15 cellular contexts compared by ENCODE assay signal in the genomic region with DNA sequence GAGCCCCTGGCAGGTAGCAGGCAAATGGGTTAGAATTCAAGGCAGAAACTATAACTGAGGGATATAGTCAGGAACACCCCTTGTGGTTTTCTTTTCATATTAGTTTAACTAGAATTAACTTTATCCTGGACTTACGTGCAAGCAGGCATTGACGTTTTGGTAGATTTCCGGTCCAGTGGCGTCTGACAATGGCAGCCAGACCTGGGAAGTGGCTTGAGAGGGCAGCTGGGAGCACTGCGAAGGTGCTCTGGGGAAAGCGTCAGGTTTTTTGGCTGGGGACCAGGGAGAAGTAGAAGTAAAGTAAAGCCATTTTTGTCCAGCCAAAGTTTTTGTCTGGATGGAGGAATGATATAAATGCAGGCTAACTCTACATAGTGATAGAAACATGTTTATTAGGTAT. TPM values are rescaled to one million over a fixed set of nuclear protein-coding genes. Genes with fewer than 3 reads are reported as not detected.
A peak's percentile ranks its signal among the peaks of the same experiment; 100 is the strongest.
DNase-seq lines count a peak whose midpoint lies in the region; ATAC-seq lines count a peak whose summit lies in the region.
"Had no signal": no experiment of that assay in that cellular context is flagged by ENCODE, and none has a peak within 500 bp of the region (broad histone marks: within the 10 kb centered on the region; RNA-seq: fewer than 3 reads in every experiment).

No MANE protein-coding gene starts in this region.

- no peak overlapping the region for H3K4me3 Mint-ChIP-seq in activated CD4-positive, alpha-beta T cell treated with anti-CD3 and anti-CD28 coated beads for 36 hours
- H3K4me3 Mint-ChIP-seq: activated CD4-positive, alpha-beta memory T cell treated with anti-CD3 and anti-CD28 coated beads for 36 hours; activated T-cell treated with anti-CD3 and anti-CD28 coated beads, Interleukin-2, amount 50 U/mL, for 4 hours; stimulated activated effector memory CD8-positive, alpha-beta T cell treated with anti-CD3 and anti-CD28 coated beads, Interleukin-12 subunit alpha, Interleukin-12 subunit beta, amount 100 ng/mL, for 72 hours had no signal

- CTCF ChIA-PET in activated CD4-positive, alpha-beta T cell treated with anti-CD3 and anti-CD28 coated beads for 36 hours (lab: Charles Lee) = interaction anchor here (0.6 to 8.3 kb wide), 5 partner anchors 11 to 415 kb away, joined by 3 to 96 read pairs (median 4); no protein-coding TSS in a partner anchor

- no peaks in the 10 kb centered on the region for H3K9me3 Mint-ChIP-seq in activated CD4-positive, alpha-beta T cell treated with anti-CD3 and anti-CD28 coated beads for 36 hours (ENCODE audit: low read depth)
- H3K9me3 Mint-ChIP-seq: activated CD4-positive, alpha-beta memory T cell treated with anti-CD3 and anti-CD28 coated beads for 36 hours; activated naive CD4-positive, alpha-beta T cell treated with anti-CD3 and anti-CD28 coated beads, Interleukin-2, amount 50 U/mL, for 72 hours; activated T-cell treated with anti-CD3 and anti-CD28 coated beads, Interleukin-2, amount 50 U/mL, for 4 hours; stimulated activated effector memory CD8-positive, alpha-beta T cell treated with anti-CD3 and anti-CD28 coated beads, Interleukin-12 subunit alpha, Interleukin-12 subunit beta, amount 100 ng/mL, for 72 hours had no signal

- no peaks in the 10 kb centered on the region for H3K36me3 Mint-ChIP-seq in activated CD4-positive, alpha-beta T cell treated with anti-CD3 and anti-CD28 coated beads for 36 hours (ENCODE audit: low read depth)
- H3K36me3 Mint-ChIP-seq: activated CD4-positive, alpha-beta memory T cell treated with anti-CD3 and anti-CD28 coated beads for 36 hours; activated naive CD4-positive, alpha-beta T cell treated with anti-CD3 and anti-CD28 coated beads, Interleukin-2, amount 50 U/mL, for 72 hours; stimulated activated effector memory CD8-positive, alpha-beta T cell treated with anti-CD3 and anti-CD28 coated beads, Interleukin-12 subunit alpha, Interleukin-12 subunit beta, amount 100 ng/mL, for 72 hours had no signal

- no peaks in the 10 kb centered on the region for H3K4me1 Mint-ChIP-seq in activated CD4-positive, alpha-beta T cell treated with anti-CD3 and anti-CD28 coated beads for 36 hours

- H3K27me3 Mint-ChIP-seq in activated CD4-positive, alpha-beta T cell treated with anti-CD3 and anti-CD28 coated beads for 36 hours = peaks cover 24% of the 10 kb centered on the region

- ATAC-seq in activated CD4-positive, alpha-beta T cell treated with anti-CD3 and anti-CD28 coated beads for 36 hours = no peak

- no peak overlapping the region for H3K27ac Mint-ChIP-seq in activated CD4-positive, alpha-beta T cell treated with anti-CD3 and anti-CD28 coated beads for 36 hours
- H3K27ac Mint-ChIP-seq: activated CD4-positive, alpha-beta memory T cell treated with anti-CD3 and anti-CD28 coated beads for 36 hours; activated naive CD4-positive, alpha-beta T cell treated with anti-CD3 and anti-CD28 coated beads, Interleukin-2, amount 50 U/mL, for 72 hours; stimulated activated effector memory CD8-positive, alpha-beta T cell treated with anti-CD3 and anti-CD28 coated beads, Interleukin-12 subunit alpha, Interleukin-12 subunit beta, amount 100 ng/mL, for 72 hours had no signal

- DNase-seq in NCI-H146 (lab: John Stamatoyannopoulos, UW) (peak; percentile 9), NCI-H146 treated with DMSO at 0.1 percent for 48 hours (lab: John Stamatoyannopoulos, UW; ENCODE audit: unreplicated experiment) (no peak), NCI-H2029 (lab: John Stamatoyannopoulos, UW) (peak; percentile 38), SHP77 (lab: John Stamatoyannopoulos, UW) (peak; percentile 49 to 77), renal cortical epithelial cell (ENCODE audit: low read depth) (peak; percentile 56), NCI-H524 treated with DMSO at 0.1 percent for 48 hours (lab: John Stamatoyannopoulos, UW) (no peak), RKO (ENCODE audit: low spot score) (no peak)
- no peak for DNase-seq in activated CD4-positive, alpha-beta T cell treated with anti-CD3 and anti-CD28 coated beads for 36 hours

- POLR2A ChIA-PET in activated CD4-positive, alpha-beta T cell treated with anti-CD3 and anti-CD28 coated beads for 36 hours (lab: Charles Lee) = no interaction called here

- intact Hi-C loops in activated CD4-positive, alpha-beta T cell treated with anti-CD3 and anti-CD28 coated beads for 36 hours (cut with DNase I, micrococcal nuclease) = no loop called here

RNA-seq across cellular contexts. Expression of a gene that starts 8.4 kb away (rescaled TPM):
- total RNA-seq in renal cortical epithelial cell = 1.2 and 11.8 TPM in 2 replicates
- 10 to 100 TPM in 1 of 2 experiments, 1 to 10 TPM in 1; 8.5 to 10.7 TPM for total RNA-seq in activated CD4-positive, alpha-beta T cell treated with anti-CD3 and anti-CD28 coated beads for 36 hours

RNA-seq across cellular contexts. Expression of a gene that starts 15.6 kb away (rescaled TPM):
- total RNA-seq in renal cortical epithelial cell = not detected in 2 replicates
- not detected for total RNA-seq in activated CD4-positive, alpha-beta T cell treated with anti-CD3 and anti-CD28 coated beads for 36 hours
- total RNA-seq: activated CD4-positive, alpha-beta memory T cell treated with anti-CD3 and anti-CD28 coated beads for 36 hours; activated naive CD4-positive, alpha-beta T cell treated with anti-CD3 and anti-CD28 coated beads, Interleukin-2, amount 50 U/mL, for 72 hours; activated T-cell treated with anti-CD3 and anti-CD28 coated beads, Interleukin-2, amount 50 U/mL, for 4 hours; endothelial cell of umbilical vein; GM23248; HT1080 had no signal

Comparison
In these comparisons a context has a peak if more than half of its experiments do, and no peak if none do; other contexts are left out.
1. DNase-seq: peak in NCI-H146 (single experiment), NCI-H2029 (single experiment), SHP77 (2 of 2) and renal cortical epithelial cell (single experiment); none in NCI-H146 treated with DMSO at 0.1 percent for 48 hours (single experiment), activated CD4-positive, alpha-beta T cell treated with anti-CD3 and anti-CD28 coated beads for 36 hours (single experiment), NCI-H524 treated with DMSO at 0.1 percent for 48 hours (single experiment) and RKO (single experiment).